8 cellular contexts compared by ENCODE assay signal in the genomic region with DNA sequence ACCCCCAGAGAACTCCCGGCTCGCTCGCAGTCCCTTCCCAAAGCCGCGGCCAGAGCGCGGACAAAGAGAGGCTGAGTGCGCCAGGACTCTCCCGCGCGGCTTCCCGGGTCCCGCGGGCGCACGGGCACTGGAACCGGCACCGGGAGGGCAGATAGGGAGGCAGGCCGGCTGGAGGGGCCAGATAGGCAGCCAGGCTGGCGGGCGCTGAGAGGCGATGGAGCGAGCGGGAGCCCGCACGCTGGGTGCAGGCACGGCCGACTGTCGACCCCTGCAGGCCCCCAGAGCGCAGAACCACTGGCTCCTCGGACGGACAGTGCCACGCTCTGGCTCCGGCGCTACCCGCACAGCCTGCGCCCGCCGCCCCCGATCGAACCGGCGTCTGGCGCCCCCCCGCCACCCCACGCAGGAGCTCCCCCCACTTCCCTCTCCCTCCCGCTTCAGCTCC. TPM values are rescaled to one million over a fixed set of nuclear protein-coding genes. Genes with fewer than 3 reads are reported as not detected.
DNase-seq lines count a peak whose midpoint lies in the region; ATAC-seq, FAIRE-seq and TF ChIP-seq lines count a peak whose summit lies in the region.

No MANE protein-coding gene starts in this region.

- no peaks in the 10 kb centered on the region for H3K27me3 Mint-ChIP-seq in activated CD4-positive, alpha-beta T cell treated with anti-CD3 and anti-CD28 coated beads, Interleukin-2, amount 10 ng/mL, durations not matched to agents 24 days and 14 days
- no peaks in the 10 kb centered on the region for H3K27me3 Mint-ChIP-seq in activated T-helper 17 cell treated with anti-CD3 and anti-CD28 coated beads, Interleukin-2, amount 50 U/mL, for 72 hours

- no peaks in the 10 kb centered on the region for H3K36me3 Mint-ChIP-seq in activated CD4-positive, alpha-beta T cell treated with anti-CD3 and anti-CD28 coated beads, Interleukin-2, amount 10 ng/mL, durations not matched to agents 24 days and 14 days (ENCODE audit: low read depth)
- no peaks in the 10 kb centered on the region for H3K36me3 Mint-ChIP-seq in activated T-helper 17 cell treated with anti-CD3 and anti-CD28 coated beads, Interleukin-2, amount 50 U/mL, for 72 hours (ENCODE audit: low read depth)

- peaks cover 31% of the 10 kb centered on the region for H3K4me1 Mint-ChIP-seq in activated CD4-positive, alpha-beta T cell treated with anti-CD3 and anti-CD28 coated beads, Interleukin-2, amount 10 ng/mL, durations not matched to agents 24 days and 14 days
- H3K4me1 Mint-ChIP-seq in activated T-helper 17 cell treated with anti-CD3 and anti-CD28 coated beads, Interleukin-2, amount 50 U/mL, for 72 hours, result peaks cover 24% of the 10 kb centered on the region

- peak overlapping the region; percentile 67 for H3K4me3 ChIP-seq in HEK293 (ENCODE audit: low read depth, low read length)
- H3K4me3 ChIP-seq in pancreas, result peak overlapping the region; percentile 67 to 94 (median 73)

- no peak for DNase-seq in activated CD4-positive, alpha-beta T cell treated with anti-CD3 and anti-CD28 coated beads, Interleukin-2, amount 10 ng/mL, durations not matched to agents 24 days and 14 days
- no peak for DNase-seq in activated CD4-positive, alpha-beta T cell treated with anti-CD3 and anti-CD28 coated beads, Interleukin-2, amount 50 U/mL, for 4 hours
- DNase-seq in NCI-H1092 (lab: John Stamatoyannopoulos, UW) (peak; percentile 43), Right ventricle myocardium superior (peak; percentile 59), pancreas (peak in 2 of 6 donors; percentile 26 to 86)

- peak overlapping the region; percentile 85 for H3K27ac Mint-ChIP-seq in activated CD4-positive, alpha-beta T cell treated with anti-CD3 and anti-CD28 coated beads, Interleukin-2, amount 10 ng/mL, durations not matched to agents 24 days and 14 days
- H3K27ac Mint-ChIP-seq in activated T-helper 17 cell treated with anti-CD3 and anti-CD28 coated beads, Interleukin-2, amount 50 U/mL, for 72 hours, result peak overlapping the region; percentile 61

- WGBS in pancreas, 2 donors, result 0 to 1% methylated on average over 28 to 47 of the region's 47 CpGs

- POLR2A ChIA-PET in HEK293 (lab: Yijun Ruan, JAX), result interaction anchor here (0.6 to 1.7 kb wide), 5 partner anchors 8 to 172 kb away, joined by 3 to 6 read pairs (median 3); partner anchors contain the start of gene ATP6V0B

- H3K4me1 ChIP-seq in HEK293 (ENCODE audit: control insufficient read depth, insufficient read depth, low read length) (peaks cover 5% of the 10 kb centered on the region; the same call in 1 of the 2 replicates), pancreas (peaks cover 0 to 11% (median 0%) of the 10 kb centered on the region in 3 donors)

- no peaks in the 10 kb centered on the region for H3K27me3 ChIP-seq in pancreas

- CTCF ChIA-PET in HEK293 (lab: Yijun Ruan, JAX), result interaction anchor here (1.1 to 7.8 kb wide), 3 partner anchors 18 to 96 kb away, joined by 3 to 110 read pairs (median 10); no protein-coding TSS in a partner anchor

- H3K27ac ChIP-seq in HEK293 (ENCODE audit: extremely low read depth, low read depth, low read length) (peak overlapping the region; percentile 85), pancreas (peak overlapping the region; percentile 45 to 89 (median 70))

- no peak for FAIRE-seq in pancreas (lab: Jason Lieb, UNC)

- peak overlapping the region; percentile 90 for H3K4me3 Mint-ChIP-seq in activated CD4-positive, alpha-beta T cell treated with anti-CD3 and anti-CD28 coated beads, Interleukin-2, amount 10 ng/mL, durations not matched to agents 24 days and 14 days
- H3K4me3 Mint-ChIP-seq in activated T-helper 17 cell treated with anti-CD3 and anti-CD28 coated beads, Interleukin-2, amount 50 U/mL, for 72 hours, result peak overlapping the region; percentile 76

- H3K36me3 ChIP-seq in HEK293 (ENCODE audit: control insufficient read depth in 2 of 2, insufficient read depth in 1 of 2, low read length in 2 of 2), result no peaks in the 10 kb centered on the region
- H3K36me3 ChIP-seq in pancreas, result no peaks in the 10 kb centered on the region

- H3K9me3 ChIP-seq in HEK293 (ENCODE audit: control insufficient read depth, insufficient read depth, low read depth, low read length) (no peaks in the 10 kb centered on the region), pancreas (no peaks in the 10 kb centered on the region)

- H3K9me3 Mint-ChIP-seq in activated CD4-positive, alpha-beta T cell treated with anti-CD3 and anti-CD28 coated beads, Interleukin-2, amount 10 ng/mL, durations not matched to agents 24 days and 14 days, result no peaks in the 10 kb centered on the region
- H3K9me3 Mint-ChIP-seq in activated T-helper 17 cell treated with anti-CD3 and anti-CD28 coated beads, Interleukin-2, amount 50 U/mL, for 72 hours, result no peaks in the 10 kb centered on the region

- TF ChIP-seq CTCF in HEK293 (tag by site-specific recombination; IDR thresholded peaks at IDR 0.05) (peak; percentile 91), pancreas (IDR thresholded peaks at IDR 0.05) (no peak)

- intact Hi-C loops in activated CD4-positive, alpha-beta T cell treated with anti-CD3 and anti-CD28 coated beads, Interleukin-2, amount 10 ng/mL, durations not matched to agents 24 days and 14 days (cut with micrococcal nuclease), result loop anchor here (1.0 to 10.0 kb wide), 6 partner anchors 39 to 1552 kb away; partner anchors contain the start of genes ATP6V0B, CCDC24, CFAP57 and EBNA1BP2
- intact Hi-C loops in Right ventricle myocardium superior (cut with DNase I), result loop anchor here (10.0 kb wide), 1 partner anchor 266 kb away; no protein-coding TSS in a partner anchor
- intact Hi-C loops in pancreas (cut with DNase I), result loop anchor here in 1 of 3 donors (10.0 kb wide), 1 partner anchor 266 kb away; no protein-coding TSS in a partner anchor

- peak; percentile 24 for ATAC-seq in activated T-helper 17 cell treated with anti-CD3 and anti-CD28 coated beads, Interleukin-2, amount 50 U/mL, for 72 hours (replicated peaks)
- peak; percentile 54 for ATAC-seq in Right ventricle myocardium superior (ENCODE audit: poor library complexity)
- peak; percentile 17 to 42 (median 32) for ATAC-seq in pancreas
- ATAC-seq in GM21786 (IDR thresholded peaks at IDR 0.05; ENCODE audit: unreplicated experiment), result no peak

TF ChIP-seq in HEK293, 187 proteins besides CTCF, POLR2A, EP300 and RAD21 (continues in another document):
- TF ChIP-seq ZNF76 (tag by site-specific recombination; IDR thresholded peaks at IDR 0.05; ENCODE audit: borderline replicate concordance, low read depth) (no peak), ZNF16 (tag by site-specific recombination; IDR thresholded peaks at IDR 0.05; ENCODE audit: low read depth) (no peak), KLF7 (tag by site-specific recombination; IDR thresholded peaks at IDR 0.05; ENCODE audit: borderline replicate concordance) (0 out of 2 replicates have a peak, but pooled peaks have one; percentile 8), ZEB2 (tag by site-specific recombination; IDR thresholded peaks at IDR 0.05) (0 out of 2 replicates have a peak, but pooled peaks have one; percentile 7), ZNF10 (tag by site-specific recombination; IDR thresholded peaks at IDR 0.05) (0 out of 2 replicates have a peak, but pooled peaks have one; percentile 15), KLF9 (tag by site-specific recombination; IDR thresholded peaks at IDR 0.05; ENCODE audit: low read depth) (no peak), ZSCAN23 (tag by site-specific recombination; IDR thresholded peaks at IDR 0.05) (no peak), ZBTB20 (tag by site-specific recombination; IDR thresholded peaks at IDR 0.05) (peak; percentile 81), ZFP37 (tag by site-specific recombination; IDR thresholded peaks at IDR 0.05) (0 out of 2 replicates have a peak, but pooled peaks have one; percentile 60)
- TF ChIP-seq, protein P1, sequence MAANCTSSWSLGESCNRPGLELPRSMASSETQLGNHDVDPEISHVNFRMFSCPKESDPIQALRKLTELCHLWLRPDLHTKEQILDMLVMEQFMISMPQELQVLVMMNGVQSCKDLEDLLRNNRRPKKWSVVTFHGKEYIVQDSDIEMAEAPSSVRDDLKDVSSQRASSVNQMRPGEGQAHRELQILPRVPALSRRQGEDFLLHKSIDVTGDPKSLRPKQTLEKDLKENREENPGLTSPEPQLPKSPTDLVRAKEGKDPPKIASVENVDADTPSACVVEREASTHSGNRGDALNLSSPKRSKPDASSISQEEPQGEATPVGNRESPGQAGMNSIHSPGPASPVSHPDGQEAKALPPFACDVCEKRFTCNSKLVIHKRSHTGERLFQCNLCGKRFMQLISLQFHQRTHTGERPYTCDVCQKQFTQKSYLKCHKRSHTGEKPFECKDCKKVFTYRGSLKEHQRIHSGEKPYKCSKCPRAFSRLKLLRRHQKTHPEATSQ (tag by site-specific recombination; IDR thresholded peaks at IDR 0.05), result peak; percentile 85; the same call in 1 of the 2 replicates

RNA-seq across cellular contexts. Expression of gene SLC6A9, which starts 0.6 kb away (rescaled TPM):
- 6.3 and 6.5 TPM in 2 replicates for total RNA-seq in activated CD4-positive, alpha-beta T cell treated with anti-CD3 and anti-CD28 coated beads, Interleukin-2, amount 10 ng/mL, durations not matched to agents 24 days and 14 days
- total RNA-seq in activated T-helper 17 cell treated with anti-CD3 and anti-CD28 coated beads, Interleukin-2, amount 50 U/mL, for 72 hours, result 1 to 10 TPM in 1 of 2 donors, under 1 TPM in 1; 0.87 to 2.8 TPM
- 0.78 TPM for total RNA-seq in Right ventricle myocardium superior
- 10 to 100 TPM in 1 of 6 donors, 1 to 10 TPM in 5; 1.9 to 23.4 (median 4.2) TPM for total RNA-seq in pancreas
- 1 to 10 TPM; 3.9 to 5.0 TPM for polyA plus RNA-seq in pancreas

RNA-seq across cellular contexts. Expression of gene CCDC24, which starts 39.2 kb away (rescaled TPM):
- total RNA-seq in activated CD4-positive, alpha-beta T cell treated with anti-CD3 and anti-CD28 coated beads, Interleukin-2, amount 10 ng/mL, durations not matched to agents 24 days and 14 days, result 3.0 and 4.3 TPM in 2 replicates
- 1 to 10 TPM in 1 of 2 donors, under 1 TPM in 1; 0.95 to 2.6 TPM for total RNA-seq in activated T-helper 17 cell treated with anti-CD3 and anti-CD28 coated beads, Interleukin-2, amount 50 U/mL, for 72 hours
- total RNA-seq in Right ventricle myocardium superior (0.86 TPM), pancreas (10 to 100 TPM in 1 of 6 donors, 1 to 10 TPM in 5; 3.9 to 13.2 (median 5.3) TPM)
- polyA plus RNA-seq in pancreas, result 10 to 100 TPM; 39.2 to 45.9 TPM

RNA-seq across cellular contexts. Expression of gene B4GALT2, which starts 51.6 kb away (rescaled TPM):
- 59.7 TPM in 2 replicates for total RNA-seq in activated CD4-positive, alpha-beta T cell treated with anti-CD3 and anti-CD28 coated beads, Interleukin-2, amount 10 ng/mL, durations not matched to agents 24 days and 14 days
- total RNA-seq in activated T-helper 17 cell treated with anti-CD3 and anti-CD28 coated beads, Interleukin-2, amount 50 U/mL, for 72 hours, result 10 to 100 TPM; 18.5 to 34.4 TPM
- total RNA-seq in Right ventricle myocardium superior (34.3 TPM), pancreas (10 to 100 TPM; 16.7 to 29.9 (median 25.9) TPM)
- polyA plus RNA-seq in pancreas, result 10 to 100 TPM; 28.2 to 36.7 TPM

RNA-seq across cellular contexts. Expression of gene ATP6V0B, which starts 55.9 kb away (rescaled TPM):
- total RNA-seq in activated CD4-positive, alpha-beta T cell treated with anti-CD3 and anti-CD28 coated beads, Interleukin-2, amount 10 ng/mL, durations not matched to agents 24 days and 14 days, result 181 and 182 TPM in 2 replicates
- total RNA-seq in activated T-helper 17 cell treated with anti-CD3 and anti-CD28 coated beads, Interleukin-2, amount 50 U/mL, for 72 hours, result 100 to 1,000 TPM in 1 of 2 donors, 10 to 100 TPM in 1; 80.1 to 183 TPM
- total RNA-seq in Right ventricle myocardium superior (80.9 TPM), pancreas (100 to 1,000 TPM in 1 of 6 donors, 10 to 100 TPM in 5; 59.8 to 108 (median 82.2) TPM)
- 100 to 1,000 TPM; 135 to 208 TPM for polyA plus RNA-seq in pancreas

Comparison
In these comparisons a context has a peak if more than half of its experiments do, and no peak if none do; other contexts are left out.
1. DNase-seq: peak in NCI-H1092 (single experiment) and Right ventricle myocardium superior (single experiment); none in activated CD4-positive, alpha-beta T cell treated with anti-CD3 and anti-CD28 coated beads, Interleukin-2, amount 10 ng/mL, durations not matched to agents 24 days and 14 days (single experiment) and activated CD4-positive, alpha-beta T cell treated with anti-CD3 and anti-CD28 coated beads, Interleukin-2, amount 50 U/mL, for 4 hours (0 of 2).